In genomic region chr13:48292650-48293049, GRCh38 we compare ENCODE assay signal across 24 cellular contexts. TPM values are rescaled to one million over a fixed set of nuclear protein-coding genes. Genes with fewer than 3 reads are reported as not detected.
DNase-seq lines count a peak whose midpoint lies in the region; ATAC-seq, FAIRE-seq and TF ChIP-seq lines count a peak whose summit lies in the region.
"Had no signal": no experiment of that assay in that cellular context is flagged by ENCODE, and none has a peak within 500 bp of the region (broad histone marks: within the 10 kb centered on the region; RNA-seq: fewer than 3 reads in every experiment).

No MANE protein-coding gene starts in this region.

- CTCF ChIA-PET in Caco-2 (lab: Charles Lee) = interaction anchor here (0.6 kb wide), 1 partner anchor 65 kb away, joined by 3 read pairs; no protein-coding TSS in a partner anchor

- TF ChIP-seq CTCF in Caco-2 (IDR thresholded peaks at IDR 0.05; ENCODE audit: insufficient read depth in 1 of 2, low read depth in 1 of 2, low read length in 1 of 2, severe bottlenecking in 1 of 2, unreplicated experiment in 1 of 2) (no peak), right lobe of liver (IDR thresholded peaks at IDR 0.05) (no peak), progenitor cell of endocrine pancreas (IDR thresholded peaks at IDR 0.05; ENCODE audit: unreplicated experiment) (no peak)

- H3K27ac Mint-ChIP-seq in Caco-2 (ENCODE audit: unreplicated experiment) (no peak overlapping the region), progenitor cell of endocrine pancreas (no peak overlapping the region)
- H3K27ac Mint-ChIP-seq: B cell; CD4-positive, CD25-positive, alpha-beta regulatory T cell; CD8-positive, alpha-beta T cell; HFFc6 had no signal

- H3K9me3 Mint-ChIP-seq in Caco-2 (ENCODE audit: unreplicated experiment) (no peaks in the 10 kb centered on the region), progenitor cell of endocrine pancreas (ENCODE audit: low read depth) (no peaks in the 10 kb centered on the region)
- H3K9me3 Mint-ChIP-seq: CD4-positive, CD25-positive, alpha-beta regulatory T cell; CD8-positive, alpha-beta T cell; HFFc6 had no signal

- peak overlapping the region in 1 of 3 donors; percentile 24 for H3K27ac ChIP-seq in right lobe of liver
- H3K27ac ChIP-seq in small intestine (ENCODE audit: low read depth in 1 of 2, low read length in 1 of 2) = no peak overlapping the region
- H3K27ac ChIP-seq: 22Rv1, BLaER1, C4-2B had no signal

- DNase-seq in Caco-2 (peak in 1 of 2 experiments; percentile 57), left lobe of liver (ENCODE audit: low spot score) (no peak), right lobe of liver (no peak), small intestine (peak; percentile 52), SIG-M5 (lab: John Stamatoyannopoulos, UW) (no peak), progenitor cell of endocrine pancreas (ENCODE audit: low spot score, unreplicated experiment) (no peak)
- DNase-seq: CD4-positive, CD25-positive, alpha-beta regulatory T cell; CD8-positive, alpha-beta T cell; DMS 273 treated with DMSO at 0.1 percent for 48 hours; DMS79; EL; GDM1; GOT3; HFFc6 had no signal

- no peaks in the 10 kb centered on the region for H3K9me3 ChIP-seq in Caco-2
- H3K9me3 ChIP-seq in right lobe of liver = no peaks in the 10 kb centered on the region
- no peaks in the 10 kb centered on the region for H3K9me3 ChIP-seq in small intestine (ENCODE audit: control insufficient read depth, low read depth)
- H3K9me3 ChIP-seq: BLaER1, HAP-1 had no signal

- H3K4me1 ChIP-seq in Caco-2 (peaks cover 50% of the 10 kb centered on the region), right lobe of liver (peaks cover 0 to 19% (median 5%) of the 10 kb centered on the region in 4 donors), small intestine (ENCODE audit: control insufficient read depth in 2 of 2, insufficient read depth in 1 of 2, low read depth in 1 of 2, low read length in 1 of 2) (peaks cover 0 to 11% of the 10 kb centered on the region in 2 donors)
- H3K4me1 ChIP-seq: HAP-1 had no signal

- POLR2A ChIA-PET in Caco-2 (lab: Charles Lee) = interaction anchor here (0.5 kb wide), 1 partner anchor 1833 kb away, joined by 6 read pairs; no protein-coding TSS in a partner anchor

- no peak overlapping the region for H3K4me3 ChIP-seq in Caco-2 (ENCODE audit: low read depth, low read length)
- H3K4me3 ChIP-seq in right lobe of liver = no peak overlapping the region
- no peak overlapping the region for H3K4me3 ChIP-seq in small intestine (ENCODE audit: low read depth in 1 of 2, low read length in 2 of 2)
- H3K4me3 ChIP-seq: BLaER1, HAP-1 had no signal

- H3K36me3 Mint-ChIP-seq in Caco-2 (ENCODE audit: insufficient read depth, unreplicated experiment) (no peaks in the 10 kb centered on the region), progenitor cell of endocrine pancreas (ENCODE audit: insufficient read depth) (no peaks in the 10 kb centered on the region)
- H3K36me3 Mint-ChIP-seq: CD4-positive, CD25-positive, alpha-beta regulatory T cell; CD8-positive, alpha-beta T cell had no signal

- intact Hi-C loops in Caco-2 (cut with micrococcal nuclease; ENCODE audit: unreplicated experiment) = loop anchor here (2.0 kb wide), 2 partner anchors 14 to 34 kb away; no protein-coding TSS in a partner anchor
- intact Hi-C loops in right lobe of liver (cut with DNase I) = no loop called here

- H3K36me3 ChIP-seq in Caco-2 (ENCODE audit: control insufficient read depth, insufficient read depth, low read length) (no peaks in the 10 kb centered on the region), right lobe of liver (no peaks in the 10 kb centered on the region), small intestine (ENCODE audit: control insufficient read depth in 2 of 2, insufficient read depth in 2 of 2, low read length in 2 of 2) (no peaks in the 10 kb centered on the region)
- H3K36me3 ChIP-seq: BLaER1, HAP-1 had no signal

- peak overlapping the region; percentile 29 for H3K4me3 Mint-ChIP-seq in Caco-2 (ENCODE audit: unreplicated experiment)
- H3K4me3 Mint-ChIP-seq in progenitor cell of endocrine pancreas (ENCODE audit: low read depth) = no peak overlapping the region
- H3K4me3 Mint-ChIP-seq: B cell; CD4-positive, CD25-positive, alpha-beta regulatory T cell; CD8-positive, alpha-beta T cell; HFFc6 had no signal

- ATAC-seq in left lobe of liver (peak; percentile 91), right lobe of liver (peak; percentile 79 to 89 (median 83)), HG03354 (IDR thresholded peaks at IDR 0.05; ENCODE audit: poor library complexity, severe bottlenecking, unreplicated experiment) (no peak)
- ATAC-seq: CD8-positive, alpha-beta T cell had no signal

- TF ChIP-seq POLR2A in right lobe of liver (IDR thresholded peaks at IDR 0.05) = no peak

- WGBS in right lobe of liver (ENCODE audit: insufficient coverage, low coverage, low lambda C conversion rate, missing lambda C conversion rate) = 55% methylated on average over 4 of the region's 4 CpGs
- WGBS in small intestine, 3 donors = 27 to 69% (median 46%) methylated on average over 4 of the region's 4 CpGs

- BruUV-seq in Caco-2 (replicated peaks; lab: Mats Ljungman, UMichigan) = no TSS peak

- H3K27me3 ChIP-seq in Caco-2 (replicated peaks; ENCODE audit: control insufficient read depth, insufficient read depth, low read length) = no peaks in the 10 kb centered on the region
- no peaks in the 10 kb centered on the region for H3K27me3 ChIP-seq in right lobe of liver
- H3K27me3 ChIP-seq in small intestine (ENCODE audit: control insufficient read depth in 2 of 2, insufficient read depth in 2 of 2, low read length in 2 of 2) = no peaks in the 10 kb centered on the region
- H3K27me3 ChIP-seq: BLaER1 had no signal

- no peak for FAIRE-seq in small intestine (lab: Jason Lieb, UNC)
- FAIRE-seq: A204.1, D721Med, GM12891, H54 had no signal

- H3K4me1 Mint-ChIP-seq in Caco-2 (ENCODE audit: low read depth, unreplicated experiment) = peaks cover 26% of the 10 kb centered on the region
- peaks cover 8% of the 10 kb centered on the region for H3K4me1 Mint-ChIP-seq in progenitor cell of endocrine pancreas (ENCODE audit: low read depth)

- H3K27me3 Mint-ChIP-seq in Caco-2 (ENCODE audit: insufficient read depth, unreplicated experiment) (no peaks in the 10 kb centered on the region), progenitor cell of endocrine pancreas (peaks cover 3% of the 10 kb centered on the region)

RNA-seq across cellular contexts. Expression of gene RB1, which starts 10.9 kb away (rescaled TPM):
- total RNA-seq in Caco-2 (2022) (24.1 and 24.3 TPM in 2 replicates), left lobe of liver (8.2 TPM), right lobe of liver (10 to 100 TPM in 5 of 6 experiments, 1 to 10 TPM in 1; 6.2 to 19.4 (median 12.3) TPM), progenitor cell of endocrine pancreas (34.0 and 34.6 TPM in 2 replicates)
- 10 to 100 TPM; 11.9 to 25.1 (median 15.2) TPM for polyA plus RNA-seq in small intestine

RNA-seq across cellular contexts. Expression of gene ITM2B, which starts 59.6 kb away (rescaled TPM):
- total RNA-seq in Caco-2 (2022) (202 and 224 TPM in 2 replicates), left lobe of liver (221 TPM), right lobe of liver (100 to 1,000 TPM; 203 to 381 (median 320) TPM), progenitor cell of endocrine pancreas (196 and 207 TPM in 2 replicates)
- polyA plus RNA-seq in small intestine = 100 to 1,000 TPM; 288 to 437 (median 349) TPM
